24 cellular contexts compared by ENCODE assay signal in the genomic region with DNA sequence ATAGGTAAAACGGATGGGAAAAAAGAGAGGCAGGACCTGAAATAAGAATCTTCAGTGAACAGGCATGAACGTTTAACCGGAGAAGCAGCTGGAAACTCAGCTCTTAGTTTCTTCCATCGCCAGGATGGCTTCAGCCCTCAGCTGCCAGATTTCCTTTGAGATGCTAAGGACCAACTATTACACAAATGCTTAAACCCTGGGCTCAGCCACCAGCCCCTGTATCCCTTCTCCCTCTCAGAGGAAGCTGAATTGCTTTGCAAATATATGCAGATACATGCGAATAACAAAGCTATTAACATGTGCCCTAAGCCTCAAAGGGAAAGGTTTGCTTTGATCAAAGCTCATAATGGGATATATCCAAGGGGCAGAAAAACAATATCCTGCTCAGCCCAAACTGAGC.
"Had no signal": no experiment of that assay in that cellular context is flagged by ENCODE, and none has a peak within 500 bp of the region (broad histone marks: within the 10 kb centered on the region; RNA-seq: fewer than 3 reads in every experiment).

No MANE protein-coding gene starts in this region.

- H3K36me3 ChIP-seq: cardiac muscle cell, heart right ventricle, left lung, right lobe of liver, thyroid gland had no signal

- H3K27ac ChIP-seq: cardiac muscle cell, heart right ventricle, left lung, skin epidermis, thyroid gland had no signal

- H3K9me3 Mint-ChIP-seq: activated naive CD4-positive, alpha-beta T cell treated with anti-CD3 and anti-CD28 coated beads for 36 hours; activated T-cell treated with anti-CD3 and anti-CD28 coated beads, Interleukin-2, amount 50 U/mL, for 72 hours; naive thymus-derived CD4-positive, alpha-beta T cell; neural crest cell; stimulated activated naive CD8-positive, alpha-beta T cell treated with anti-CD3 and anti-CD28 coated beads, Interleukin-15, Interleukin-2, amounts not matched to agents 100 ng/mL and 50 ng/mL, for 24 hours had no signal

- H3K36me3 Mint-ChIP-seq: immature natural killer cell; naive thymus-derived CD4-positive, alpha-beta T cell had no signal

- H3K27ac Mint-ChIP-seq: activated CD4-positive, alpha-beta T cell treated with anti-CD3 and anti-CD28 coated beads for 36 hours; activated naive CD4-positive, alpha-beta T cell treated with anti-CD3 and anti-CD28 coated beads for 36 hours; activated T-cell treated with anti-CD3 and anti-CD28 coated beads, Interleukin-2, amount 50 U/mL, for 72 hours; immature natural killer cell; naive thymus-derived CD4-positive, alpha-beta T cell; stimulated activated naive CD8-positive, alpha-beta T cell treated with anti-CD3 and anti-CD28 coated beads, Interleukin-15, Interleukin-2, amounts not matched to agents 100 ng/mL and 50 ng/mL, for 24 hours had no signal

- H3K4me1 ChIP-seq: heart right ventricle, left lung, thyroid gland had no signal

- H3K9me3 ChIP-seq: heart right ventricle, left lung, right lobe of liver, thyroid gland had no signal

- H3K4me3 Mint-ChIP-seq: activated CD4-positive, alpha-beta T cell treated with anti-CD3 and anti-CD28 coated beads for 36 hours; activated naive CD4-positive, alpha-beta T cell treated with anti-CD3 and anti-CD28 coated beads for 36 hours; activated T-cell treated with anti-CD3 and anti-CD28 coated beads, Interleukin-2, amount 50 U/mL, for 72 hours; immature natural killer cell; naive thymus-derived CD4-positive, alpha-beta T cell; neural crest cell; stimulated activated naive CD8-positive, alpha-beta T cell treated with anti-CD3 and anti-CD28 coated beads, Interleukin-15, Interleukin-2, amounts not matched to agents 100 ng/mL and 50 ng/mL, for 24 hours had no signal

- H3K27me3 ChIP-seq: cardiac muscle cell, left lung, right lobe of liver, thyroid gland had no signal

- ATAC-seq: activated CD4-positive, alpha-beta T cell treated with anti-CD3 and anti-CD28 coated beads for 36 hours; activated T-cell treated with anti-CD3 and anti-CD28 coated beads, Interleukin-2, amount 50 U/mL, for 72 hours; heart right ventricle; left lung; naive thymus-derived CD4-positive, alpha-beta T cell had no signal

- H3K4me3 ChIP-seq: cardiac muscle cell, heart right ventricle, left lung, lung, right lobe of liver, skin epidermis, thyroid gland had no signal

- H3K4me1 Mint-ChIP-seq: activated CD4-positive, alpha-beta T cell treated with anti-CD3 and anti-CD28 coated beads for 36 hours; immature natural killer cell; naive thymus-derived CD4-positive, alpha-beta T cell had no signal

- DNase-seq: activated CD4-positive, alpha-beta T cell treated with anti-CD3 and anti-CD28 coated beads for 36 hours; activated CD4-positive, alpha-beta T cell treated with anti-CD3 and anti-CD28 coated beads, Interleukin-2, amount 50 U/mL, for 4 hours; activated CD8-positive, alpha-beta memory T cell treated with anti-CD3 and anti-CD28 coated beads for 24 hours; activated effector memory CD4-positive, alpha-beta T cell treated with Interleukin-2 at 50 U/mL for 16 hours; activated naive CD4-positive, alpha-beta T cell treated with anti-CD3 and anti-CD28 coated beads for 36 hours; activated T-cell treated with anti-CD3 and anti-CD28 coated beads, Interleukin-2, amount 50 U/mL, for 72 hours; cortex of kidney; erythroblast; foreskin fibroblast; heart right ventricle; immature natural killer cell; left lung; naive thymus-derived CD4-positive, alpha-beta T cell; posterior cingulate gyrus; right lobe of liver; stimulated activated CD4-positive, alpha-beta T cell treated with anti-CD3 and anti-CD28 coated beads, Interleukin-1b, Interleukin-23, amount 100 ng/mL, for 48 hours; substantia nigra; T-helper 1 cell; thyroid gland had no signal
